1 cellular context compared by ENCODE assay signal in genomic region chr1:150149490-150150453, GRCh38.
TF ChIP-seq lines count a peak whose summit lies in the region.

TSS of gene PLEKHO1 (plus strand) at chr1:150149916. CDS start at chr1:150150258, 342 bp downstream.

TF ChIP-seq in K562, 482 proteins besides CTCF, POLR2A, EP300 and RAD21 (continued from another document and continues in another):
- TF ChIP-seq ZBTB40 (IDR thresholded peaks at IDR 0.05) = peak; percentile 36; the same call in 1 of the 2 replicates
- TF ChIP-seq ZBTB40 (CRISPR knock-in tag; IDR thresholded peaks at IDR 0.05) = no peak
- TF ChIP-seq POLR2G (IDR thresholded peaks at IDR 0.05; ENCODE audit: low read depth, low read length) = peak; percentile 73
- TF ChIP-seq PHF8 (IDR thresholded peaks at IDR 0.05; ENCODE audit: borderline replicate concordance, low read length) = peak; percentile 44; the same call in 1 of the 2 replicates
- TF ChIP-seq HMGN3 (IDR thresholded peaks at IDR 0.05; ENCODE audit: borderline replicate concordance, extremely low read depth, insufficient read length, low read depth, low read length) = peak; percentile 38
- TF ChIP-seq L3MBTL2 (IDR thresholded peaks at IDR 0.05) = peak; percentile 58
- TF ChIP-seq EGR1 (conservative IDR thresholded peaks at IDR 0.05) = peak; percentile 41; the same call in 1 of the 2 replicates
- TF ChIP-seq FOSL1 (tag; conservative IDR thresholded peaks at IDR 0.05) = peak; percentile 72
- peak in 1 of 2 experiments; percentile 36 for TF ChIP-seq E2F6 (IDR thresholded peaks at IDR 0.05; ENCODE audit: borderline replicate concordance in 1 of 2, extremely low read depth in 1 of 2, insufficient read depth in 1 of 2, insufficient read length in 1 of 2, low read depth in 1 of 2, low read length in 1 of 2, poor library complexity in 1 of 2, severe bottlenecking in 1 of 2)
- TF ChIP-seq PRDM10 (IDR thresholded peaks at IDR 0.05; ENCODE audit: partially characterized antibody) = no peak
- peak; percentile 51; the same call in 1 of the 2 replicates for TF ChIP-seq CREB1 (IDR thresholded peaks at IDR 0.05)
- TF ChIP-seq CREB1 (CRISPR knock-in tag; IDR thresholded peaks at IDR 0.05) = peak; percentile 22; the same call in 1 of the 2 replicates
- TF ChIP-seq NONO (IDR thresholded peaks at IDR 0.05; ENCODE audit: low read depth in 2 of 2, low read length in 1 of 2) = peak in 1 of 2 experiments; percentile 46; a peak in 1 of 4 replicates
- no peak for TF ChIP-seq E2F4 (CRISPR knock-in tag; IDR thresholded peaks at IDR 0.05; ENCODE audit: low read depth)
- peak; percentile 90 for TF ChIP-seq ZBTB7A (IDR thresholded peaks at IDR 0.05; ENCODE audit: borderline replicate concordance, control insufficient read depth, low read depth, low read length)
- TF ChIP-seq AFF1 (IDR thresholded peaks at IDR 0.05; ENCODE audit: low read depth in 1 of 2, partially characterized antibody in 2 of 2) = no peak
- no peak for TF ChIP-seq ATF1 (CRISPR knock-in tag; IDR thresholded peaks at IDR 0.05)
- 0 out of 2 replicates have a peak, but pooled peaks have one; percentile 23 for TF ChIP-seq ATF1 (tag; IDR thresholded peaks at IDR 0.05)
- TF ChIP-seq ZNF740 (CRISPR knock-in tag; IDR thresholded peaks at IDR 0.05) = no peak
- peak in 1 of 2 experiments; percentile 63; a peak in 1 of 4 replicates for TF ChIP-seq ZNF740 (tag; IDR thresholded peaks at IDR 0.05)
- no peak for TF ChIP-seq ZNF316 (IDR thresholded peaks at IDR 0.05)
- peak; percentile 63 for TF ChIP-seq RBFOX2 (IDR thresholded peaks at IDR 0.05; ENCODE audit: low read depth, low read length)
- TF ChIP-seq HNRNPLL (IDR thresholded peaks at IDR 0.05; ENCODE audit: low read depth, low read length, poor library complexity, severe bottlenecking) = peak; percentile 79
- TF ChIP-seq RBM15 (IDR thresholded peaks at IDR 0.05; ENCODE audit: insufficient read depth, low read length) = no peak
- TF ChIP-seq EZH2 (IDR thresholded peaks at IDR 0.05; ENCODE audit: borderline replicate concordance, low read depth, low read length) = no peak
- peak; percentile 30; the same call in 1 of the 2 replicates for TF ChIP-seq MYC (IDR thresholded peaks at IDR 0.05; ENCODE audit: low read depth, low read length)
- no peak for TF ChIP-seq MYC (CRISPR knock-in tag; IDR thresholded peaks at IDR 0.05; ENCODE audit: borderline replicate concordance, low read depth)
- peak; percentile 47 for TF ChIP-seq CXXC5 (CRISPR knock-in tag; IDR thresholded peaks at IDR 0.05)
- peak in 1 of 3 experiments; percentile 18 for TF ChIP-seq YY1 (IDR thresholded peaks at IDR 0.05; ENCODE audit: borderline replicate concordance in 1 of 3, control insufficient read depth in 1 of 3, extremely low read depth in 1 of 3, insufficient read depth in 3 of 3, insufficient read length in 1 of 3, insufficient replicate concordance in 2 of 3, low read depth in 1 of 3, low read length in 2 of 3)
- TF ChIP-seq CHAMP1 (IDR thresholded peaks at IDR 0.05) = no peak
- peak; percentile 42; the same call in 1 of the 2 replicates for TF ChIP-seq CREM (IDR thresholded peaks at IDR 0.05; ENCODE audit: low read depth)
- peak in 1 of 2 experiments; percentile 58; a peak in 1 of 4 replicates for TF ChIP-seq RCOR1 (IDR thresholded peaks at IDR 0.05; ENCODE audit: borderline replicate concordance in 1 of 2, low read depth in 2 of 2, low read length in 2 of 2)
- no peak for TF ChIP-seq PML (IDR thresholded peaks at IDR 0.05; ENCODE audit: low read length)
- peak; percentile 42 for TF ChIP-seq CTBP1 (IDR thresholded peaks at IDR 0.05; ENCODE audit: borderline replicate concordance)
